8 cellular contexts compared by ENCODE assay signal in the genomic region with DNA sequence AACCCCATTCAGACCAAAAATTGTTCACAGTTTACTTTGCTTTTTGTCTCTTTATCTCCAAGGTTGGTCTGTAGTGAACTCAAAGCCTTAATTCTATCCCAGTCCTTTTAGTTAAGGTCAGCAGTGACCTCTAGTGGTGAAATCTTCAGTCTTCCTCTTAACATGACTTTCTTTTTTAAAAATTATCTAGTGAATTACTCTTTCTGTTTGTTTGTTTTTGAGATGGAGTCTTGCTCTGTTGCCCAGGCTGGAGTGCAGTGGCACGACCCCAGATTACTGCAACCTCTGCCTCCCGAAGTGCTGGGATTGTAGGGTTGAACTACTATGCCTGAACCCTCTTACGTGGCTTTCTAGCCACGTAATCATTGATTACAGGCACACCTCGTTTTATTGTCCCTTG.
A peak's percentile ranks its signal among the peaks of the same experiment; 100 is the strongest.
DNase-seq lines count a peak whose midpoint lies in the region; ATAC-seq and TF ChIP-seq lines count a peak whose summit lies in the region.

No MANE protein-coding gene starts in this region.

- H3K4me3 ChIP-seq in astrocyte of the cerebellum (ENCODE audit: low read depth, low read length): no peak overlapping the region
- no peak overlapping the region for H3K4me3 ChIP-seq in skeletal muscle cell (ENCODE audit: low read depth, low read length)

- peak; percentile 82 for ATAC-seq in GM18907 (IDR thresholded peaks at IDR 0.05; ENCODE audit: unreplicated experiment)
- peak; percentile 68 for ATAC-seq in HG03520 (IDR thresholded peaks at IDR 0.05; ENCODE audit: unreplicated experiment)
- ATAC-seq in HG02642 (IDR thresholded peaks at IDR 0.05; ENCODE audit: poor library complexity, unreplicated experiment): no peak

- in situ Hi-C loops in astrocyte of the cerebellum (cut with HindIII; ENCODE audit: low sequenced_read_pairs): no loop called here

- peak; percentile 49 for TF ChIP-seq CTCF in astrocyte of the cerebellum (IDR thresholded peaks at IDR 0.05; ENCODE audit: low read depth, low read length, missing control alignments)

- peak; percentile 52 for DNase-seq in D341Med (ENCODE audit: low spot score)
- DNase-seq in NCI-H526 (lab: John Stamatoyannopoulos, UW): peak; percentile 9 to 76
- DNase-seq in astrocyte of the cerebellum (ENCODE audit: low read depth): peak; percentile 87
- DNase-seq in iPS DF 19.7 (ENCODE audit: low read depth, low spot score): peak; percentile 30
- DNase-seq in skeletal muscle cell (ENCODE audit: low read depth): peak; percentile 42

Comparison
In these comparisons a context has a peak if more than half of its experiments do, and no peak if none do; other contexts are left out.
1. DNase-seq: peak in every context shown above with its lines; median percentile 87 in astrocyte of the cerebellum; 52 in D341Med; 42 in NCI-H526; 42 in skeletal muscle cell; 30 in iPS DF 19.7.